Comparison of ENCODE assay signal across 3 cellular contexts in genomic region chr5:85823462-85824426, GRCh38.
A peak's percentile ranks its signal among the peaks of the same experiment; 100 is the strongest.
TF ChIP-seq lines count a peak whose summit lies in the region.

No MANE protein-coding gene starts in this region.

TF ChIP-seq in SK-N-SH treated with all-trans-retinoic acid at 6 μM for 48 hours, 23 proteins besides CTCF, POLR2A, EP300 and RAD21 (continued from another document):
- TF ChIP-seq TSHZ2 (CRISPR knock-in tag; IDR thresholded peaks at IDR 0.05) (no peak), ZNF70 (CRISPR knock-in tag; IDR thresholded peaks at IDR 0.05) (no peak), ZFP30 (CRISPR knock-in tag; IDR thresholded peaks at IDR 0.05) (peak; percentile 54), PPARA (CRISPR knock-in tag; IDR thresholded peaks at IDR 0.05; ENCODE audit: borderline replicate concordance) (no peak)

TF ChIP-seq in SK-N-SH, 30 proteins besides CTCF, POLR2A, EP300 and RAD21 (continued from another document):
- no peak for TF ChIP-seq MAX (IDR thresholded peaks at IDR 0.05; ENCODE audit: low read depth)
- TF ChIP-seq REST (IDR thresholded peaks at IDR 0.05; ENCODE audit: low read depth, low read length): no peak
- no peak for TF ChIP-seq FOXJ3 (CRISPR knock-in tag; IDR thresholded peaks at IDR 0.05)
- TF ChIP-seq USF1 (IDR thresholded peaks at IDR 0.05; ENCODE audit: borderline replicate concordance, low read depth): no peak
- TF ChIP-seq NRF1 (IDR thresholded peaks at IDR 0.05; ENCODE audit: low read depth, low read length): no peak
- TF ChIP-seq NFIC (IDR thresholded peaks at IDR 0.05; ENCODE audit: borderline replicate concordance): no peak
- TF ChIP-seq IRF3 (IDR thresholded peaks at IDR 0.05; ENCODE audit: low read depth, low read length): no peak
- no peak for TF ChIP-seq MXI1 (IDR thresholded peaks at IDR 0.05; ENCODE audit: low read depth, low read length)
- TF ChIP-seq POLR2AphosphoS5 (IDR thresholded peaks at IDR 0.05; ENCODE audit: low read depth, low read length): no peak
TF ChIP-seq in SK-N-SH: peak in this region for 0.

TF ChIP-seq in K562, 482 proteins besides CTCF, POLR2A, EP300 and RAD21 (continued from another document and continues in another):
- TF ChIP-seq PBX2 (CRISPR knock-in tag; IDR thresholded peaks at IDR 0.05; ENCODE audit: low read depth): no peak
- TF ChIP-seq PBX2 (tag; conservative IDR thresholded peaks at IDR 0.05; ENCODE audit: low read depth): no peak
- peak; percentile 77 for TF ChIP-seq ARID1B (IDR thresholded peaks at IDR 0.05)
- TF ChIP-seq ZBTB33 (CRISPR knock-in tag; IDR thresholded peaks at IDR 0.05): no peak
- TF ChIP-seq KDM1A (IDR thresholded peaks at IDR 0.05): 0 out of 4 replicates have a peak, but pooled peaks of 1 of the 2 experiments have one; percentile 21
- peak; percentile 82 for TF ChIP-seq NFIC (IDR thresholded peaks at IDR 0.05)
- peak; percentile 19; the same call in 1 of the 2 replicates for TF ChIP-seq MAFF (IDR thresholded peaks at IDR 0.05; ENCODE audit: low read length)
- TF ChIP-seq ARID3B (CRISPR knock-in tag; IDR thresholded peaks at IDR 0.05; ENCODE audit: borderline replicate concordance): no peak
- TF ChIP-seq ZNF184 (CRISPR knock-in tag; IDR thresholded peaks at IDR 0.05): no peak
- peak; percentile 72; the same call in 1 of the 2 replicates for TF ChIP-seq MECOM (CRISPR knock-in tag; IDR thresholded peaks at IDR 0.05)
- TF ChIP-seq FOSL1 (tag; conservative IDR thresholded peaks at IDR 0.05): peak; percentile 49; the same call in 1 of the 2 replicates
- TF ChIP-seq ZNF324 (CRISPR knock-in tag; IDR thresholded peaks at IDR 0.05): no peak
- TF ChIP-seq CTBP1 (IDR thresholded peaks at IDR 0.05; ENCODE audit: borderline replicate concordance): peak; percentile 82
- TF ChIP-seq FOXJ3 (CRISPR knock-in tag; IDR thresholded peaks at IDR 0.05): no peak
- TF ChIP-seq MLX (CRISPR knock-in tag; conservative IDR thresholded peaks at IDR 0.05): no peak
- no peak for TF ChIP-seq ZNF140 (CRISPR knock-in tag; IDR thresholded peaks at IDR 0.05)
- no peak for TF ChIP-seq NR1H2 (CRISPR knock-in tag; IDR thresholded peaks at IDR 0.05)
- no peak for TF ChIP-seq ATF7 (IDR thresholded peaks at IDR 0.05)
- no peak for TF ChIP-seq IRF1 (CRISPR knock-in tag; IDR thresholded peaks at IDR 0.05; ENCODE audit: borderline replicate concordance)
- no peak for TF ChIP-seq MAX (CRISPR knock-in tag; IDR thresholded peaks at IDR 0.05)
- TF ChIP-seq HNRNPUL1 (IDR thresholded peaks at IDR 0.05; ENCODE audit: low read length): no peak
- peak; percentile 68 for TF ChIP-seq NFE2 (IDR thresholded peaks at IDR 0.05; ENCODE audit: low read depth)
- TF ChIP-seq FIP1L1 (IDR thresholded peaks at IDR 0.05; ENCODE audit: low read depth, low read length, poor library complexity, severe bottlenecking): no peak
- peak; percentile 31; the same call in 1 of the 2 replicates for TF ChIP-seq JUND (IDR thresholded peaks at IDR 0.05; ENCODE audit: borderline replicate concordance, low read depth, low read length)
- TF ChIP-seq JUND (tag; IDR thresholded peaks at IDR 0.05; ENCODE audit: borderline replicate concordance, low read depth, low read length): peak; percentile 43; the same call in 1 of the 3 replicates
- no peak for TF ChIP-seq LCOR (CRISPR knock-in tag; IDR thresholded peaks at IDR 0.05)
- TF ChIP-seq ZNF354B (CRISPR knock-in tag; IDR thresholded peaks at IDR 0.05): no peak
- TF ChIP-seq NCOR1 (IDR thresholded peaks at IDR 0.05): peak; percentile 52; the same call in 1 of the 2 replicates
- no peak for TF ChIP-seq ZNF146 (CRISPR knock-in tag; IDR thresholded peaks at IDR 0.05; ENCODE audit: unreplicated experiment)
- peak; percentile 69 for TF ChIP-seq TEAD4 (IDR thresholded peaks at IDR 0.05; ENCODE audit: low read length)
- TF ChIP-seq TEAD4 (CRISPR knock-in tag; IDR thresholded peaks at IDR 0.05; ENCODE audit: borderline replicate concordance): no peak
- TF ChIP-seq ATF3 (IDR thresholded peaks at IDR 0.05): 0 out of 2 replicates have a peak, but pooled peaks have one; percentile 24
- TF ChIP-seq ATF3 (CRISPR knock-in tag; conservative IDR thresholded peaks at IDR 0.05): no peak
- peak; percentile 59; the same call in 1 of the 2 replicates for TF ChIP-seq ZEB2 (IDR thresholded peaks at IDR 0.05)
- TF ChIP-seq SOX6 (IDR thresholded peaks at IDR 0.05): peak; percentile 28; the same call in 1 of the 2 replicates
- TF ChIP-seq SNRNP70 (optimal IDR thresholded peaks at IDR 0.05; ENCODE audit: low read depth, low read length): no peak
- TF ChIP-seq IRF2 (CRISPR knock-in tag; IDR thresholded peaks at IDR 0.05): no peak
- TF ChIP-seq CHCHD3 (CRISPR knock-in tag; IDR thresholded peaks at IDR 0.05): no peak
- no peak for TF ChIP-seq HEY1 (CRISPR knock-in tag; IDR thresholded peaks at IDR 0.05; ENCODE audit: borderline replicate concordance)
- TF ChIP-seq HDAC1 (IDR thresholded peaks at IDR 0.05): peak in 1 of 2 experiments; percentile 54; a peak in 1 of 4 replicates
- TF ChIP-seq EHMT2 (IDR thresholded peaks at IDR 0.05): 0 out of 2 replicates have a peak, but pooled peaks have one; percentile 26
- TF ChIP-seq ZNF668 (CRISPR knock-in tag; IDR thresholded peaks at IDR 0.05): no peak
- no peak for TF ChIP-seq SNAPC5 (CRISPR knock-in tag; IDR thresholded peaks at IDR 0.05)
- TF ChIP-seq ZNF280B (CRISPR knock-in tag; IDR thresholded peaks at IDR 0.05): no peak
- no peak for TF ChIP-seq POLR3A (IDR thresholded peaks at IDR 0.05; ENCODE audit: borderline replicate concordance, extremely low read depth, insufficient read depth, insufficient read length)
- TF ChIP-seq COPS2 (conservative IDR thresholded peaks at IDR 0.05): no peak
- TF ChIP-seq NBN (IDR thresholded peaks at IDR 0.05; ENCODE audit: low read depth): no peak
- TF ChIP-seq MAFG (tag; conservative IDR thresholded peaks at IDR 0.05): peak; percentile 63; the same call in 1 of the 2 replicates
- peak; percentile 45; the same call in 1 of the 2 replicates for TF ChIP-seq SMARCA4 (IDR thresholded peaks at IDR 0.05)
- TF ChIP-seq TCF3 (CRISPR knock-in tag; IDR thresholded peaks at IDR 0.05): peak; percentile 57
- TF ChIP-seq MEIS2 (IDR thresholded peaks at IDR 0.05; ENCODE audit: partially characterized antibody): no peak
- TF ChIP-seq SP1 (CRISPR knock-in tag; IDR thresholded peaks at IDR 0.05): no peak
- TF ChIP-seq NR4A1 (CRISPR knock-in tag; IDR thresholded peaks at IDR 0.05): no peak
- TF ChIP-seq NR4A1 (tag; IDR thresholded peaks at IDR 0.05): no peak
- TF ChIP-seq BRF1 (IDR thresholded peaks at IDR 0.05; ENCODE audit: borderline replicate concordance, extremely low read depth, insufficient read length): no peak
- TF ChIP-seq NR3C1 (CRISPR knock-in tag; IDR thresholded peaks at IDR 0.05): no peak
- TF ChIP-seq MCM3 (IDR thresholded peaks at IDR 0.05): no peak
- no peak for TF ChIP-seq PRMT5 (CRISPR knock-in tag; IDR thresholded peaks at IDR 0.05)
- no peak for TF ChIP-seq PTBP1 (IDR thresholded peaks at IDR 0.05; ENCODE audit: low read depth, low read length)
- peak; percentile 34; the same call in 1 of the 2 replicates for TF ChIP-seq POLR2AphosphoS5 (IDR thresholded peaks at IDR 0.05; ENCODE audit: control insufficient read depth, insufficient read depth, low read depth, low read length)
- no peak for TF ChIP-seq ZKSCAN3 (CRISPR knock-in tag; IDR thresholded peaks at IDR 0.05)
- no peak for TF ChIP-seq MYBL2 (IDR thresholded peaks at IDR 0.05; ENCODE audit: low read depth)
- TF ChIP-seq MYBL2 (CRISPR knock-in tag; IDR thresholded peaks at IDR 0.05; ENCODE audit: borderline replicate concordance): no peak
- 0 out of 2 replicates have a peak, but pooled peaks have one; percentile 36 for TF ChIP-seq CREB1 (IDR thresholded peaks at IDR 0.05)
- TF ChIP-seq CREB1 (CRISPR knock-in tag; IDR thresholded peaks at IDR 0.05): no peak
- no peak for TF ChIP-seq ZZZ3 (IDR thresholded peaks at IDR 0.05)
- peak; percentile 87 for TF ChIP-seq CBFA2T3 (IDR thresholded peaks at IDR 0.05)
- TF ChIP-seq RCOR1 (IDR thresholded peaks at IDR 0.05; ENCODE audit: borderline replicate concordance in 1 of 2, low read depth in 2 of 2, low read length in 2 of 2): no peak
